Comparison of ENCODE assay signal across 4 cellular contexts in the genomic region with DNA sequence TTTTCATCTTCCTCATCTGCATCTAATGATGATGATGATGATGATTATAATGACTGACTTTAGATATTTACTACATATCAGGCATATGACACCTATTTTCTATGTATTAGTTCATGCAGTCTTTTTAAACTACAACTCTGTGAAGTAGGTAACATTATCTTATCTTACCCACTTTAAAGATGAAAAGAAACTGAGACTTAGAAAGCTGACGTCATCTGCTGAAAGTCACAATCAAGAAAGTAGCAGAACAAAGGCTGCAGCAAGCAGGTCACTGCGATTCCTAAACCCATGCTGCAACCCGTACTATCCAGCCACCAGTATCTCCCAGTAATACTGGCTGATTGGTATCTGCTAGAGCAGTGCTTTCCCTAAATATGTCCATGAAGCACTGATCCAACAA.
TF ChIP-seq lines count a peak whose summit lies in the region.

No MANE protein-coding gene starts in this region.

TF ChIP-seq in HepG2, 621 proteins besides CTCF, POLR2A, EP300 and RAD21:
- TF ChIP-seq ATF7 (IDR thresholded peaks at IDR 0.05) (peak; percentile 87), ATF7 (CRISPR knock-in tag; IDR thresholded peaks at IDR 0.05) (no peak), CREB1 (IDR thresholded peaks at IDR 0.05) (peak; percentile 87), CREB1 (CRISPR knock-in tag; IDR thresholded peaks at IDR 0.05) (no peak), ZNF292 (CRISPR knock-in tag; IDR thresholded peaks at IDR 0.05; ENCODE audit: borderline replicate concordance, low read depth) (no peak)

TF ChIP-seq in GM12891, 5 proteins besides CTCF, POLR2A, EP300 and RAD21:
- TF ChIP-seq TAF1 (IDR thresholded peaks at IDR 0.05; ENCODE audit: low read depth, low read length) (no peak), POU2F2 (IDR thresholded peaks at IDR 0.05; ENCODE audit: low read depth, low read length) (no peak), PAX5 (IDR thresholded peaks at IDR 0.05; ENCODE audit: insufficient read depth, low read length, severe bottlenecking) (no peak), POLR2AphosphoS5 (IDR thresholded peaks at IDR 0.05; ENCODE audit: low read depth, low read length) (no peak), SPI1 (IDR thresholded peaks at IDR 0.05; ENCODE audit: low read depth, low read length) (no peak)

TF ChIP-seq in HEK293, 187 proteins besides CTCF, POLR2A, EP300 and RAD21:
- TF ChIP-seq ZNF544 (tag by site-specific recombination; IDR thresholded peaks at IDR 0.05), result no peak
- TF ChIP-seq, protein P1, sequence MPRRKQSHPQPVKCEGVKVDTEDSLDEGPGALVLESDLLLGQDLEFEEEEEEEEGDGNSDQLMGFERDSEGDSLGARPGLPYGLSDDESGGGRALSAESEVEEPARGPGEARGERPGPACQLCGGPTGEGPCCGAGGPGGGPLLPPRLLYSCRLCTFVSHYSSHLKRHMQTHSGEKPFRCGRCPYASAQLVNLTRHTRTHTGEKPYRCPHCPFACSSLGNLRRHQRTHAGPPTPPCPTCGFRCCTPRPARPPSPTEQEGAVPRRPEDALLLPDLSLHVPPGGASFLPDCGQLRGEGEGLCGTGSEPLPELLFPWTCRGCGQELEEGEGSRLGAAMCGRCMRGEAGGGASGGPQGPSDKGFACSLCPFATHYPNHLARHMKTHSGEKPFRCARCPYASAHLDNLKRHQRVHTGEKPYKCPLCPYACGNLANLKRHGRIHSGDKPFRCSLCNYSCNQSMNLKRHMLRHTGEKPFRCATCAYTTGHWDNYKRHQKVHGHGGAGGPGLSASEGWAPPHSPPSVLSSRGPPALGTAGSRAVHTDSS (tag by site-specific recombination; IDR thresholded peaks at IDR 0.05), result peak; percentile 50
- TF ChIP-seq, protein P2, sequence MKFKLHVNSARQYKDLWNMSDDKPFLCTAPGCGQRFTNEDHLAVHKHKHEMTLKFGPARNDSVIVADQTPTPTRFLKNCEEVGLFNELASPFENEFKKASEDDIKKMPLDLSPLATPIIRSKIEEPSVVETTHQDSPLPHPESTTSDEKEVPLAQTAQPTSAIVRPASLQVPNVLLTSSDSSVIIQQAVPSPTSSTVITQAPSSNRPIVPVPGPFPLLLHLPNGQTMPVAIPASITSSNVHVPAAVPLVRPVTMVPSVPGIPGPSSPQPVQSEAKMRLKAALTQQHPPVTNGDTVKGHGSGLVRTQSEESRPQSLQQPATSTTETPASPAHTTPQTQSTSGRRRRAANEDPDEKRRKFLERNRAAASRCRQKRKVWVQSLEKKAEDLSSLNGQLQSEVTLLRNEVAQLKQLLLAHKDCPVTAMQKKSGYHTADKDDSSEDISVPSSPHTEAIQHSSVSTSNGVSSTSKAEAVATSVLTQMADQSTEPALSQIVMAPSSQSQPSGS (tag by site-specific recombination; IDR thresholded peaks at IDR 0.05; ENCODE audit: low read depth), result peak; percentile 69

TF ChIP-seq in K562, 482 proteins besides CTCF, POLR2A, EP300 and RAD21:
- TF ChIP-seq POLR2H (tag; IDR thresholded peaks at IDR 0.05; ENCODE audit: low read depth), result no peak
- TF ChIP-seq SAP30 (IDR thresholded peaks at IDR 0.05; ENCODE audit: borderline replicate concordance, insufficient read depth, low read depth, low read length, poor library complexity, severe bottlenecking), result no peak
- no peak for TF ChIP-seq MYNN (IDR thresholded peaks at IDR 0.05)
- no peak for TF ChIP-seq MYNN (CRISPR knock-in tag; IDR thresholded peaks at IDR 0.05)
- TF ChIP-seq, protein P3, sequence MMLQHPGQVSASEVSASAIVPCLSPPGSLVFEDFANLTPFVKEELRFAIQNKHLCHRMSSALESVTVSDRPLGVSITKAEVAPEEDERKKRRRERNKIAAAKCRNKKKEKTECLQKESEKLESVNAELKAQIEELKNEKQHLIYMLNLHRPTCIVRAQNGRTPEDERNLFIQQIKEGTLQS (IDR thresholded peaks at IDR 0.05), result peak; percentile 45
- TF ChIP-seq, protein P3 (CRISPR knock-in tag; conservative IDR thresholded peaks at IDR 0.05), result no peak
- no peak for TF ChIP-seq SRSF7 (optimal IDR thresholded peaks at IDR 0.05; ENCODE audit: low read depth, low read length)
- no peak for TF ChIP-seq BRF1 (IDR thresholded peaks at IDR 0.05; ENCODE audit: borderline replicate concordance, extremely low read depth, insufficient read length)
- TF ChIP-seq, protein P4, sequence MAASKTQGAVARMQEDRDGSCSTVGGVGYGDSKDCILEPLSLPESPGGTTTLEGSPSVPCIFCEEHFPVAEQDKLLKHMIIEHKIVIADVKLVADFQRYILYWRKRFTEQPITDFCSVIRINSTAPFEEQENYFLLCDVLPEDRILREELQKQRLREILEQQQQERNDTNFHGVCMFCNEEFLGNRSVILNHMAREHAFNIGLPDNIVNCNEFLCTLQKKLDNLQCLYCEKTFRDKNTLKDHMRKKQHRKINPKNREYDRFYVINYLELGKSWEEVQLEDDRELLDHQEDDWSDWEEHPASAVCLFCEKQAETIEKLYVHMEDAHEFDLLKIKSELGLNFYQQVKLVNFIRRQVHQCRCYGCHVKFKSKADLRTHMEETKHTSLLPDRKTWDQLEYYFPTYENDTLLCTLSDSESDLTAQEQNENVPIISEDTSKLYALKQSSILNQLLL (CRISPR knock-in tag; IDR thresholded peaks at IDR 0.05; ENCODE audit: borderline replicate concordance), result no peak
- no peak for TF ChIP-seq PHTF2 (CRISPR knock-in tag; IDR thresholded peaks at IDR 0.05)
TF ChIP-seq in K562: peak in this region for 1.
